Comparison of ENCODE assay signal across 1 cellular context in genomic region chr9:93944011-93944410, GRCh38.
TF ChIP-seq lines count a peak whose summit lies in the region.

No MANE protein-coding gene starts in this region.

TF ChIP-seq in HepG2, 621 proteins besides CTCF, POLR2A, EP300 and RAD21 (continued from another document):
- TF ChIP-seq PLSCR1 (CRISPR knock-in tag; IDR thresholded peaks at IDR 0.05; ENCODE audit: borderline replicate concordance) (no peak), STAG1 (CRISPR knock-in tag; IDR thresholded peaks at IDR 0.05) (peak; percentile 56)
